4 cellular contexts compared by ENCODE assay signal in the genomic region with DNA sequence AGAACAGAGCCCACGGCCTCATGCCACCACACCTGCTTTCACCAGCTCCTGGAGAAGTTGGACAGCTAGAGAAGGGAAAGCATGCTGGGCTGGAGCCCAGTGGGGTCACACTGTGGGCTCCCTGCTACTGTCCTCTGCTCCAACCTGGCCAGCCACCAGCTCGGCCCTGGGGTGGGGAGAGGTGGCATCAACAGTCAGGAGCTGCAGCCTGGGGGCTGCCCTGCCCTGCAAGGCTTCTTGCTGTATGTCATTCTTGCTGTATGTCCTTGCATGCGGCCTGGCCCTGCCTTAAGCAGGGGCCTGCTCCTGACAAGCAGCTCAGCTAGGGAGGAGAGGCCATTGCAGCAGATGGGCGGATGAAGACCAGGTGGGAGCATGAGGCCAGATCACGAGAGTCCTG. TPM values are rescaled to one million over a fixed set of nuclear protein-coding genes. Genes with fewer than 3 reads are reported as not detected.
"Had no signal": no experiment of that assay in that cellular context is flagged by ENCODE, and none has a peak within 500 bp of the region (broad histone marks: within the 10 kb centered on the region; RNA-seq: fewer than 3 reads in every experiment).

No MANE protein-coding gene starts in this region.

- H3K4me3 ChIP-seq: GM12878 had no signal

- DNase-seq: GDM1, GF-D8 had no signal

- ATAC-seq: GM12878 had no signal

RNA-seq across cellular contexts. Expression of gene CCL2, which starts 50.7 kb away (rescaled TPM):
- total RNA-seq: G401, GM12878 had no signal
